25 cellular contexts compared by ENCODE assay signal in the genomic region with DNA sequence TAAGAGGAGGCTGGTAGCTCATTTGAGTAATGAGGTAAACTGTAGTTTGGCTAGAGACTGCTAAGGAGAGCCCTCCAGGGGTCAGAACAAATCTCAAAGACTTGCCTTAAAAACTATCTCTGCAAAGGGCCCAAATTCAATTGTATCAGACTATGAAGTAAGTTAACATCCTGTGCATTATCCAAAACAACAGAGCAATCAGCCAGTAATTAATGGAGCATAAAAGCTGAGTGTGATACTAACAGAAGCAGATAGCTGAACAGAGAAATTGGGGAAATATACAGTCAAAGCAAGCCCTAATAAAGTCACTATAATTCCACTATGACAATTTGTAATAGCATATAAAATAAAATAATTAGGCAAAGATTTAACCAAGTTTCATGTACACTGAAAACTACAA. TPM values are rescaled to one million over a fixed set of nuclear protein-coding genes. Genes with fewer than 3 reads are reported as not detected.
DNase-seq lines count a peak whose midpoint lies in the region; FAIRE-seq and TF ChIP-seq lines count a peak whose summit lies in the region.
"Had no signal": no experiment of that assay in that cellular context is flagged by ENCODE, and none has a peak within 500 bp of the region (broad histone marks: within the 10 kb centered on the region; RNA-seq: fewer than 3 reads in every experiment).

No MANE protein-coding gene starts in this region.

- H3K4me1 ChIP-seq in H9 (ENCODE audit: insufficient read depth, low read length) (peaks cover 2% of the 10 kb centered on the region; the same call in 1 of the 2 replicates), OCI-LY7 (ENCODE audit: insufficient read depth, low read length, poor library complexity, severe bottlenecking) (peaks cover 55% of the 10 kb centered on the region), mesenchymal stem cell (ENCODE audit: control insufficient read depth, insufficient read depth, low read depth, low read length) (no peaks in the 10 kb centered on the region)
- H3K4me1 ChIP-seq: A549 had no signal

- no peak overlapping the region for H2BK20ac ChIP-seq in H9 (ENCODE audit: low read depth, low read length, poor library complexity, severe bottlenecking)

- H4K91ac ChIP-seq in H9 (ENCODE audit: insufficient read length, low read depth, low read length) = no peak overlapping the region
- no peak overlapping the region for H4K91ac ChIP-seq in mesenchymal stem cell (ENCODE audit: low read length)

- H4K8ac ChIP-seq in H9 (replicated peaks; ENCODE audit: insufficient read length, low read depth, low read length) (no peak overlapping the region), mesenchymal stem cell (ENCODE audit: low read length) (no peak overlapping the region)

- H3K79me1 ChIP-seq in H9 (ENCODE audit: insufficient read depth, low read depth, low read length, poor library complexity, severe bottlenecking) (no peaks in the 10 kb centered on the region), mesenchymal stem cell (replicated peaks; ENCODE audit: low read length, poor library complexity, severe bottlenecking) (no peaks in the 10 kb centered on the region)

- CTCF ChIA-PET in OCI-LY7 (lab: Charles Lee; ENCODE audit: unreplicated experiment) = interaction anchor here (1.6 kb wide), 1 partner anchor 19 kb away, joined by 4 read pairs; no protein-coding TSS in a partner anchor

- no peak overlapping the region for H3K4me3 Mint-ChIP-seq in H9
- H3K4me3 Mint-ChIP-seq: B cell; CD4-positive, alpha-beta T cell; CD8-positive, alpha-beta T cell had no signal

- H3K4me2 ChIP-seq in H9 (ENCODE audit: insufficient read depth, insufficient read length, low read length) = no peak overlapping the region
- no peak overlapping the region for H3K4me2 ChIP-seq in OCI-LY7 (ENCODE audit: low read length)
- H3K4me2 ChIP-seq in mesenchymal stem cell (ENCODE audit: low read length, poor library complexity, severe bottlenecking) = no peak overlapping the region
- H3K4me2 ChIP-seq: A549 had no signal

- in situ Hi-C loops in G401 (cut with HindIII; ENCODE audit: low sequenced_read_pairs) = no loop called here

- H3K9me3 Mint-ChIP-seq in H9 = peaks cover 0 to 6% of the 10 kb centered on the region in 2 experiments; a peak in 1 of 5 replicates
- H3K9me3 Mint-ChIP-seq: CD4-positive, alpha-beta T cell; CD8-positive, alpha-beta T cell had no signal

- H4K20me1 ChIP-seq in H9 (ENCODE audit: control insufficient read depth, insufficient read depth, insufficient read length) (no peaks in the 10 kb centered on the region), OCI-LY7 (ENCODE audit: insufficient read depth, low read length) (no peaks in the 10 kb centered on the region)
- H4K20me1 ChIP-seq: BLaER1 treated with 17β-estradiol and CSF1 and Interleukin-3, amounts not matched to agents 10 nM and 100 nM had no signal

- no peaks in the 10 kb centered on the region for H3K79me2 ChIP-seq in H9 (ENCODE audit: insufficient read depth, low read length)
- H3K79me2 ChIP-seq in OCI-LY7 (ENCODE audit: insufficient read depth, low read depth, low read length) = no peaks in the 10 kb centered on the region

- H2AFZ ChIP-seq in H9 (ENCODE audit: low read length) (peak overlapping the region; percentile 9), OCI-LY7 (ENCODE audit: low read length) (peak overlapping the region; percentile 44; the same call in 1 of the 2 replicates), mesenchymal stem cell (ENCODE audit: low read depth, low read length) (no peak overlapping the region)

- no peaks in the 10 kb centered on the region for H3K9me2 ChIP-seq in OCI-LY7 (ENCODE audit: insufficient read depth, low read length)

- DNase-seq in G401 (ENCODE audit: low spot score) (peak; percentile 77), H9 (no peak), OCI-LY7 (ENCODE audit: low spot score) (no peak), cerebellum (ENCODE audit: low spot score) (peak; percentile 42), GM19239 (ENCODE audit: insufficient read length, low spot score) (no peak), mesenchymal stem cell (no peak), NCI-H2171 treated with DMSO at 0.1 percent for 48 hours (lab: John Stamatoyannopoulos, UW) (no peak)
- DNase-seq: AML-193; CD4-positive, alpha-beta T cell; CD8-positive, alpha-beta T cell; COR-L47; DMS 273 treated with DMSO at 0.1 percent for 48 hours; DMS153; DMS53; DMS79; DND-41; EL; GF-D8 had no signal

- no peak overlapping the region for H3T11ph ChIP-seq in H9 (ENCODE audit: low read length)

- H3K23ac ChIP-seq in H9 (ENCODE audit: insufficient read length, low read depth, low read length) (no peak overlapping the region), mesenchymal stem cell (ENCODE audit: low read length in 2 of 2) (no peak overlapping the region)

- no peak overlapping the region for H3K9ac ChIP-seq in H9 (ENCODE audit: extremely low read depth, insufficient read length, low read length)
- H3K9ac ChIP-seq in mesenchymal stem cell (ENCODE audit: low read length) = no peak overlapping the region
- H3K9ac ChIP-seq: BLaER1 treated with 17β-estradiol and CSF1 and Interleukin-3, amounts not matched to agents 10 nM and 100 nM had no signal

- H3K4me3 ChIP-seq in OCI-LY7 (ENCODE audit: low read depth, low read length, poor library complexity, severe bottlenecking) = no peak overlapping the region
- no peak overlapping the region for H3K4me3 ChIP-seq in mesenchymal stem cell (ENCODE audit: insufficient read depth in 1 of 2, low read depth in 1 of 2, low read length in 2 of 2)
- H3K4me3 ChIP-seq: A549; BLaER1 treated with 17β-estradiol and CSF1 and Interleukin-3, amounts not matched to agents 10 nM and 100 nM had no signal

- no peak overlapping the region for H3K56ac ChIP-seq in H9 (ENCODE audit: insufficient read length, low read depth, low read length)

- H3K36me3 ChIP-seq in OCI-LY7 (ENCODE audit: insufficient read depth, low read length) (peaks cover 3% of the 10 kb centered on the region; the same call in 1 of the 2 replicates), mesenchymal stem cell (ENCODE audit: control insufficient read depth in 1 of 2, insufficient read depth in 2 of 2, low read depth in 1 of 2, low read length in 2 of 2) (no peaks in the 10 kb centered on the region)
- H3K36me3 ChIP-seq: BLaER1 treated with 17β-estradiol and CSF1 and Interleukin-3, amounts not matched to agents 10 nM and 100 nM had no signal

- intact Hi-C loops in OCI-LY7 (cut with micrococcal nuclease; ENCODE audit: unreplicated experiment) = loop anchor here (10.0 kb wide), 1 partner anchor 721 kb away; no protein-coding TSS in a partner anchor

- H3K18ac ChIP-seq in H9 (ENCODE audit: insufficient read length, low read depth, low read length) = no peak overlapping the region
- H3K18ac ChIP-seq in mesenchymal stem cell (ENCODE audit: low read depth in 1 of 2, low read length in 2 of 2) = no peak overlapping the region

- 0 out of 2 replicates have a peak, but pooled peaks cover 1% of the 10 kb centered on the region for H3K27me3 Mint-ChIP-seq in H9 (ENCODE audit: low read depth)

- no peak overlapping the region for H4K5ac ChIP-seq in H9 (ENCODE audit: insufficient read length, low read depth, low read length)

- no peak overlapping the region for H3K14ac ChIP-seq in H9 (ENCODE audit: insufficient read depth, low read length)
- no peak overlapping the region for H3K14ac ChIP-seq in mesenchymal stem cell (ENCODE audit: low read length in 2 of 2)

- no peaks in the 10 kb centered on the region for H3K23me2 ChIP-seq in H9 (ENCODE audit: insufficient read length, low read depth, low read length, poor library complexity, severe bottlenecking)

- H2BK120ac ChIP-seq in H9 (ENCODE audit: low read depth, low read length, poor library complexity, severe bottlenecking) = no peak overlapping the region
- H2BK120ac ChIP-seq in mesenchymal stem cell (ENCODE audit: low read depth, low read length) = no peak overlapping the region

- H2BK15ac ChIP-seq in H9 (ENCODE audit: low read depth, low read length) = no peak overlapping the region
- no peak overlapping the region for H2BK15ac ChIP-seq in mesenchymal stem cell (ENCODE audit: low read depth, poor library complexity, severe bottlenecking)

- H3K27me3 ChIP-seq in H9 (ENCODE audit: insufficient read depth, low read length) = no peaks in the 10 kb centered on the region
- peaks cover 0 to 5% of the 10 kb centered on the region in 2 experiments for H3K27me3 ChIP-seq in mesenchymal stem cell (ENCODE audit: control insufficient read depth in 1 of 2, insufficient read depth in 1 of 2, low read length in 2 of 2)
- H3K27me3 ChIP-seq: BLaER1 treated with 17β-estradiol and CSF1 and Interleukin-3, amounts not matched to agents 10 nM and 100 nM had no signal

- H3K27ac ChIP-seq in H9 (ENCODE audit: insufficient read length, low read depth, low read length) = no peak overlapping the region
- H3K27ac ChIP-seq in OCI-LY7 (ENCODE audit: low read depth, low read length, poor library complexity, severe bottlenecking) = no peak overlapping the region
- no peak overlapping the region for H3K27ac ChIP-seq in mesenchymal stem cell (ENCODE audit: low read length, poor library complexity, severe bottlenecking)
- H3K27ac ChIP-seq: 22Rv1; A549; BLaER1 treated with 17β-estradiol and CSF1 and Interleukin-3, amounts not matched to agents 10 nM and 100 nM; C4-2B had no signal

- H3K4me1 Mint-ChIP-seq in H9 = peaks cover 35 to 37% of the 10 kb centered on the region in 2 experiments

- H2BK5ac ChIP-seq in H9 (ENCODE audit: insufficient read length, low read length) = no peak overlapping the region
- no peak overlapping the region for H2BK5ac ChIP-seq in mesenchymal stem cell (ENCODE audit: low read depth, low read length, poor library complexity, severe bottlenecking)

- POLR2A ChIA-PET in OCI-LY7 (lab: Charles Lee) = interaction anchor here (0.5 to 4.7 kb wide), 10 partner anchors 8 to 1513 kb away, joined by 3 to 28 read pairs (median 5); no protein-coding TSS in a partner anchor

- TF ChIP-seq CTCF in H9 (conservative IDR thresholded peaks at IDR 0.05) = no peak
- 0 out of 2 replicates have a peak, but pooled peaks have one; percentile 6 for TF ChIP-seq CTCF in OCI-LY7 (conservative IDR thresholded peaks at IDR 0.05; ENCODE audit: low read length)

- H2AK5ac ChIP-seq in H9 (ENCODE audit: insufficient read length, low read length) (no peak overlapping the region), mesenchymal stem cell (ENCODE audit: low read length, severe bottlenecking) (no peak overlapping the region)

- no peak overlapping the region for H3K27ac Mint-ChIP-seq in H9
- H3K27ac Mint-ChIP-seq: B cell; CD4-positive, alpha-beta T cell; CD8-positive, alpha-beta T cell had no signal

- no peak overlapping the region for H3K4ac ChIP-seq in H9 (ENCODE audit: low read depth, low read length)
- no peak overlapping the region for H3K4ac ChIP-seq in mesenchymal stem cell (ENCODE audit: low read depth in 1 of 2, low read length in 2 of 2)

- peaks cover 0 to 11% (median 0%) of the 10 kb centered on the region in 3 experiments; a peak in 2 of 7 replicates for H3K36me3 Mint-ChIP-seq in H9 (ENCODE audit: insufficient read depth in 1 of 3, low read depth in 3 of 3)
- H3K36me3 Mint-ChIP-seq: CD8-positive, alpha-beta T cell had no signal

- H2BK12ac ChIP-seq in H9 (ENCODE audit: insufficient read length, low read depth, low read length) (no peak overlapping the region), mesenchymal stem cell (ENCODE audit: low read length in 2 of 2) (no peak overlapping the region)

- no peak for FAIRE-seq in GM19239 (lab: Jason Lieb, UNC)
- FAIRE-seq: A549, G401.6, GM12891 had no signal

- no peaks in the 10 kb centered on the region for H3K9me3 ChIP-seq in H9 (ENCODE audit: control insufficient read depth, low read depth, low read length)
- H3K9me3 ChIP-seq in OCI-LY7 (ENCODE audit: low read length) = no peaks in the 10 kb centered on the region; the same call in 1 of the 2 replicates
- H3K9me3 ChIP-seq in mesenchymal stem cell (ENCODE audit: control insufficient read depth, low read length) = no peaks in the 10 kb centered on the region
- H3K9me3 ChIP-seq: A549 had no signal

- BruUV-seq in OCI-LY7 (replicated peaks; lab: Mats Ljungman, UMichigan) = no TSS peak

RNA-seq across cellular contexts. Expression of a gene that starts 45.8 kb away (rescaled TPM):
- total RNA-seq in G401 (2014; rRNA removed; shearing (Covaris generic)) = 0.12 and 1.7 TPM in 2 replicates
- total RNA-seq in H9 (2021) = 39.1 and 40.9 TPM in 2 replicates
- total RNA-seq in OCI-LY7 (2014; rRNA removed; shearing (Covaris generic)) = 22.7 and 28.1 TPM in 2 replicates
- 35.1 and 36.5 TPM in 2 replicates for total RNA-seq in OCI-LY7 (2022)
- total RNA-seq in cerebellum = 31.3 TPM
- 214 TPM for polyA plus RNA-seq in mesenchymal stem cell (2013, experiment 1 of 2)
- 215 TPM for polyA plus RNA-seq in mesenchymal stem cell (2013, experiment 2 of 2)

Comparison
In these comparisons a context has a peak if more than half of its experiments do, and no peak if none do; other contexts are left out.
1. DNase-seq: peak in G401 (single experiment) and cerebellum (single experiment); none in H9 (single experiment), OCI-LY7 (single experiment), GM19239 (single experiment), mesenchymal stem cell (single experiment) and NCI-H2171 treated with DMSO at 0.1 percent for 48 hours (single experiment).